7 cellular contexts compared by ENCODE assay signal in the genomic region with DNA sequence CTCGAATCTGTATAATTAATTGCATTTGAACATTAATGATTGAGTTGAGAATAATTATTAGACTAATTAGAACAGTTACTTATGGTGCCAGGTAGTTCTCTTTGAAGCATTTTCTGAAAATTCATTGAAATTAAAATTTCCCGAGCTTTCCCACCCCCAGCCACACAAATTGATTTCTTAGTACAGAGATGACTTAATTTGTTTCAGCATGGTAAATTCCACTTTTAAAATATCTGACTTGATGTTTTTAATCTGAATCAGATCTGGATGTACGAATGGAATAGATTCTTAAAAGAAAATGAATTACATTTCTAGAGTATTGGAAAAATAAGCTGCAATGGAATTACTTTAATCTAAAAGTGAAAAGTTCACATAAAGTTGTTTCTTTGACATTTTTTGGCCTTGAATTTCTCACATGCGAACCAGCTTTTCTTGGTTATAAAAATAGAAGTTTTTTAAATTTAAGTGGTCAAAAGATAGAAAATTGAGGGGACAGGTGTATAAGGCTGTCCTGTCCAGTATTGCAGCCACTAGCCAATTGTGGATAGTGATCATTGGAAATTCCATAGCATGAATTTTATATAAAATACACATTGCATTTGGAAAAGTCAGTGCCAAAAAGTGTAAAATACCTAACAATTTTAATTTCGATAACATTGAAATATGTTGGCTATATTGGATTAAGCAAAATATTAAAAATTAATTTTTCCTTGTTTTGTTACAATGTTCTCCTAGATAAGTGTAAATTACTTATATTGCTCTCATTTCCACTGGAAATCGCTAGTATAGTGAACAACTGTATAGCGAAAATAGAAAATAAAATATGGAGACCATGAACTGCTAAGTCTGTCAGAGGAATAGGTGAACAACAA.
A peak's percentile ranks its signal among the peaks of the same experiment; 100 is the strongest.
DNase-seq lines count a peak whose midpoint lies in the region; ATAC-seq and TF ChIP-seq lines count a peak whose summit lies in the region.

No MANE protein-coding gene starts in this region.

- H3K4me2 ChIP-seq in SK-N-SH = peak overlapping the region; percentile 94

- H3K9ac ChIP-seq in SK-N-SH = peak overlapping the region; percentile 76

- TF ChIP-seq CTCF in SK-N-SH (IDR thresholded peaks at IDR 0.05) = no peak
- no peak for TF ChIP-seq CTCF in fibroblast of the aortic adventitia (IDR thresholded peaks at IDR 0.05; ENCODE audit: insufficient read depth, low read length)

- H3K79me2 ChIP-seq in SK-N-SH (ENCODE audit: insufficient read depth) = peaks cover 14% of the 10 kb centered on the region; the same call in 1 of the 2 replicates

- no peak for TF ChIP-seq EP300 in SK-N-SH (IDR thresholded peaks at IDR 0.05; ENCODE audit: borderline replicate concordance in 1 of 2, low read depth in 1 of 2, low read length in 1 of 2)

- H3K27me3 ChIP-seq in HAP-1 (ENCODE audit: low read depth) = no peaks in the 10 kb centered on the region
- no peaks in the 10 kb centered on the region for H3K27me3 ChIP-seq in SK-N-SH (ENCODE audit: insufficient read depth)

- H2AFZ ChIP-seq in SK-N-SH (ENCODE audit: low read depth) = no peak overlapping the region

- POLR2A ChIA-PET in SK-N-SH (lab: Yijun Ruan, JAX) = interaction anchor here (0.6 to 10.1 kb wide), 42 partner anchors 10 to 1789 kb away, joined by 3 to 218 read pairs (median 6); a partner anchor contains a TSS

- CTCF ChIA-PET in SK-N-SH (lab: Yijun Ruan, JAX) = interaction anchor here (0.8 to 5.2 kb wide), 4 partner anchors 10 to 1487 kb away, joined by 3 to 36 read pairs (median 20); a partner anchor contains a TSS

- in situ Hi-C loops in HAP-1 (cut with MboI; ENCODE audit: low sequenced_read_pairs) = no loop called here

- H3K27ac ChIP-seq in SK-N-SH (ENCODE audit: low read depth in 2 of 2, low read length in 1 of 2) = peak overlapping the region; percentile 80 to 99
- H3K27ac ChIP-seq in skin epidermis = peak overlapping the region in 15 of 21 experiments; percentile 6 to 87 (median 73)

- H3F3A ChIP-seq in SK-N-SH (replicated peaks; ENCODE audit: insufficient read depth) = peaks cover 73% of the 10 kb centered on the region

- H3K9me2 ChIP-seq in SK-N-SH = no peaks in the 10 kb centered on the region

- 2% methylated on average over 7 of the region's 7 CpGs for WGBS in SK-N-SH (ENCODE audit: low lambda C conversion rate)

- H3K9me3 ChIP-seq in HAP-1 (no peaks in the 10 kb centered on the region), SK-N-SH (no peaks in the 10 kb centered on the region)

- H4K20me1 ChIP-seq in SK-N-SH (ENCODE audit: insufficient read depth) = no peaks in the 10 kb centered on the region

- H3K4me1 ChIP-seq in HAP-1 = peaks cover 10% of the 10 kb centered on the region
- peaks cover 3 to 12% of the 10 kb centered on the region in 2 experiments; a peak in 3 of 4 replicates for H3K4me1 ChIP-seq in SK-N-SH (ENCODE audit: control insufficient read depth in 1 of 2, insufficient read depth in 2 of 2, low read depth in 1 of 2, low read length in 1 of 2)

- no peak for ATAC-seq in GM18867 (IDR thresholded peaks at IDR 0.05; ENCODE audit: unreplicated experiment)

- H3K4me3 ChIP-seq in HAP-1 = peak overlapping the region; percentile 54
- H3K4me3 ChIP-seq in SK-N-SH (ENCODE audit: low read depth in 2 of 2, low read length in 1 of 2) = peak overlapping the region; percentile 69 to 83
- H3K4me3 ChIP-seq in fibroblast of the aortic adventitia (ENCODE audit: low read depth, low read length) = peak overlapping the region; percentile 61
- peak overlapping the region; percentile 43 to 66 (median 57) for H3K4me3 ChIP-seq in skin epidermis

- H3K36me3 ChIP-seq in HAP-1 (replicated peaks) = no peaks in the 10 kb centered on the region
- H3K36me3 ChIP-seq in SK-N-SH (replicated peaks in 1 of 2; ENCODE audit: control insufficient read depth in 1 of 2, insufficient read depth in 2 of 2, low read length in 1 of 2) = no peaks in the 10 kb centered on the region

- DNase-seq in HAP-1 (ENCODE audit: low spot score in 2 of 2) (no peak), SK-N-SH (no peak), fibroblast of the aortic adventitia (ENCODE audit: low read depth) (no peak), H4 (ENCODE audit: low spot score) (no peak), AG08395 (ENCODE audit: low spot score) (no peak)

- no peak for TF ChIP-seq RAD21 in SK-N-SH (IDR thresholded peaks at IDR 0.05; ENCODE audit: low read length)

TF ChIP-seq in SK-N-SH, 30 proteins besides CTCF, POLR2A, EP300 and RAD21:
- TF ChIP-seq FOXJ3 (CRISPR knock-in tag; IDR thresholded peaks at IDR 0.05) (no peak), FOXM1 (IDR thresholded peaks at IDR 0.05; ENCODE audit: low read depth) (no peak), SIN3A (IDR thresholded peaks at IDR 0.05; ENCODE audit: borderline replicate concordance, low read depth, low read length) (no peak), POLR2AphosphoS5 (IDR thresholded peaks at IDR 0.05; ENCODE audit: low read depth, low read length) (no peak), RXRA (IDR thresholded peaks at IDR 0.05; ENCODE audit: borderline replicate concordance, low read depth) (no peak), EZH2phosphoT487 (IDR thresholded peaks at IDR 0.05; ENCODE audit: borderline replicate concordance, low read depth) (no peak), TEAD4 (IDR thresholded peaks at IDR 0.05; ENCODE audit: borderline replicate concordance, insufficient read depth) (no peak), MXI1 (IDR thresholded peaks at IDR 0.05; ENCODE audit: low read depth, low read length) (no peak), TCF12 (IDR thresholded peaks at IDR 0.05) (no peak), TAF1 (IDR thresholded peaks at IDR 0.05; ENCODE audit: borderline replicate concordance, low read depth, low read length) (no peak), SMC3 (IDR thresholded peaks at IDR 0.05; ENCODE audit: low read depth, low read length) (no peak)
- TF ChIP-seq, protein P1, sequence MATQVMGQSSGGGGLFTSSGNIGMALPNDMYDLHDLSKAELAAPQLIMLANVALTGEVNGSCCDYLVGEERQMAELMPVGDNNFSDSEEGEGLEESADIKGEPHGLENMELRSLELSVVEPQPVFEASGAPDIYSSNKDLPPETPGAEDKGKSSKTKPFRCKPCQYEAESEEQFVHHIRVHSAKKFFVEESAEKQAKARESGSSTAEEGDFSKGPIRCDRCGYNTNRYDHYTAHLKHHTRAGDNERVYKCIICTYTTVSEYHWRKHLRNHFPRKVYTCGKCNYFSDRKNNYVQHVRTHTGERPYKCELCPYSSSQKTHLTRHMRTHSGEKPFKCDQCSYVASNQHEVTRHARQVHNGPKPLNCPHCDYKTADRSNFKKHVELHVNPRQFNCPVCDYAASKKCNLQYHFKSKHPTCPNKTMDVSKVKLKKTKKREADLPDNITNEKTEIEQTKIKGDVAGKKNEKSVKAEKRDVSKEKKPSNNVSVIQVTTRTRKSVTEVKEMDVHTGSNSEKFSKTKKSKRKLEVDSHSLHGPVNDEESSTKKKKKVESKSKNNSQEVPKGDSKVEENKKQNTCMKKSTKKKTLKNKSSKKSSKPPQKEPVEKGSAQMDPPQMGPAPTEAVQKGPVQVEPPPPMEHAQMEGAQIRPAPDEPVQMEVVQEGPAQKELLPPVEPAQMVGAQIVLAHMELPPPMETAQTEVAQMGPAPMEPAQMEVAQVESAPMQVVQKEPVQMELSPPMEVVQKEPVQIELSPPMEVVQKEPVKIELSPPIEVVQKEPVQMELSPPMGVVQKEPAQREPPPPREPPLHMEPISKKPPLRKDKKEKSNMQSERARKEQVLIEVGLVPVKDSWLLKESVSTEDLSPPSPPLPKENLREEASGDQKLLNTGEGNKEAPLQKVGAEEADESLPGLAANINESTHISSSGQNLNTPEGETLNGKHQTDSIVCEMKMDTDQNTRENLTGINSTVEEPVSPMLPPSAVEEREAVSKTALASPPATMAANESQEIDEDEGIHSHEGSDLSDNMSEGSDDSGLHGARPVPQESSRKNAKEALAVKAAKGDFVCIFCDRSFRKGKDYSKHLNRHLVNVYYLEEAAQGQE (IDR thresholded peaks at IDR 0.05; ENCODE audit: low read depth, low read length) = no peak
- TF ChIP-seq, protein P2, sequence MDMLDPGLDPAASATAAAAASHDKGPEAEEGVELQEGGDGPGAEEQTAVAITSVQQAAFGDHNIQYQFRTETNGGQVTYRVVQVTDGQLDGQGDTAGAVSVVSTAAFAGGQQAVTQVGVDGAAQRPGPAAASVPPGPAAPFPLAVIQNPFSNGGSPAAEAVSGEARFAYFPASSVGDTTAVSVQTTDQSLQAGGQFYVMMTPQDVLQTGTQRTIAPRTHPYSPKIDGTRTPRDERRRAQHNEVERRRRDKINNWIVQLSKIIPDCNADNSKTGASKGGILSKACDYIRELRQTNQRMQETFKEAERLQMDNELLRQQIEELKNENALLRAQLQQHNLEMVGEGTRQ (IDR thresholded peaks at IDR 0.05; ENCODE audit: borderline replicate concordance, low read depth, low read length) = no peak
